ENCODE assay signal across 15 cellular contexts in genomic region chr9:125757834-125758233, GRCh38.
"Had no signal": no experiment of that assay in that cellular context is flagged by ENCODE, and none has a peak within 500 bp of the region (broad histone marks: within the 10 kb centered on the region; RNA-seq: fewer than 3 reads in every experiment).

No MANE protein-coding gene starts in this region.

- H3K4me1 ChIP-seq: ascending aorta had no signal

- H3K9ac ChIP-seq: neural progenitor cell had no signal

- DNase-seq: activated CD4-positive, alpha-beta T cell treated with anti-CD3 and anti-CD28 coated beads, Interleukin-2, amount 50 U/mL, for 48 hours; activated naive CD4-positive, alpha-beta T cell treated with anti-CD3 and anti-CD28 coated beads for 36 hours; activated naive CD8-positive, alpha-beta T cell treated with anti-CD3 and anti-CD28 coated beads, Interleukin-2, amount 50 U/mL, for 24 hours; dorsolateral prefrontal cortex; erythroblast; islet precursor cell; mammary epithelial cell; posterior cingulate gyrus; retina; stimulated activated CD4-positive, alpha-beta T cell treated with anti-CD3 and anti-CD28 coated beads, Interleukin-2, amount 100 ng/mL, for 48 hours; T-helper 2 cell; thyroid gland had no signal

- H3K27me3 ChIP-seq: ascending aorta, neural progenitor cell, thyroid gland had no signal

- H3K27ac ChIP-seq: ascending aorta, hepatocyte, neural progenitor cell had no signal

- H3K36me3 ChIP-seq: ascending aorta, neural progenitor cell, thyroid gland had no signal

- H3K9me3 ChIP-seq: ascending aorta, thyroid gland had no signal

- H2AFZ ChIP-seq: hepatocyte, neural progenitor cell had no signal

- H3K4me2 ChIP-seq: hepatocyte had no signal

- H3K4me3 ChIP-seq: ascending aorta, hepatocyte, neural progenitor cell, thyroid gland had no signal
